Comparison of ENCODE assay signal across 16 cellular contexts in the genomic region with DNA sequence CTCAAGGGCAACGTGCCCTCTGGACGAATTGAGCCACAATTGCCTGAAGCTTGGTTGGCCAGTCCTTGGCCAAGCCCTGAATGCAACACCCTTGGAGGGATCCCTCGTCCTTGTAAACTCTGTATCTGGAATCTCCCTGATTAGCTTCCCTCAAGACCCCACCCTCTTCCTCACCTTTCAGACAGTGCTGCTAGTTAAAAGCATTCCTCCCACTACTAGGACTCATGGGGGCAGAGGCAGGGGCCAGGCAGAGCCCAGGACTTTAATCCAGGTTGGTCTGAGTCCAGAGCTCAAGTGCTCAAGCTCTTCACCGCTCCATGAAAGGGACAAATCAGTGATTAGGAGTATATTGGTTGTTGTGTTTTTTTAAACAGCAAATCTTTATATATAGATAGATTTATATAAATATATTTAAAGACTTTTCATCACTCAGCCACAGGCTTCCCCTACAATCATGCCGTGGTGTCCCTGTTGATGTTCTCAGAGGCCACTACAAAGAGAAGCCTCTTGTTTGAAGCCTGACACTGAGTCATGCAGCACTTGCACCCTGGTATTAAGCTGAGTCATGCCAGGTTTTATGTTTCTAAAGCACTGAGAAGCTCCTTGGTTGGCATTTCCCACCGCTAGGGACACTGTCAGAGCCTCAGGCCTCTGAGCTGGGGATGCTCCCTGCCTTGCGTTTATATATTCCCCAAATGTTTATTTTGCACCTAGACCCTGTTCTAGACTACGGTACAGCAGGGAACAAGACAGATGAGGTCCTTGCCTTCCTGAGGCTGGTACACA. TPM values are rescaled to one million over a fixed set of nuclear protein-coding genes. Genes with fewer than 3 reads are reported as not detected.
DNase-seq lines count a peak whose midpoint lies in the region; ATAC-seq and TF ChIP-seq lines count a peak whose summit lies in the region.
"Had no signal": no experiment of that assay in that cellular context is flagged by ENCODE, and none has a peak within 500 bp of the region (broad histone marks: within the 10 kb centered on the region; RNA-seq: fewer than 3 reads in every experiment).

No MANE protein-coding gene starts in this region.

- peak; percentile 7 for DNase-seq in Ammon's horn (ENCODE audit: low spot score)
- peak; percentile 22 for DNase-seq in HuH-7.5 (ENCODE audit: low spot score)
- DNase-seq in adipocyte (ENCODE audit: low read depth): peak; percentile 62
- DNase-seq in kidney epithelial cell (ENCODE audit: low read depth): peak; percentile 9
- DNase-seq in stimulated activated effector memory CD8-positive, alpha-beta T cell treated with anti-CD3 and anti-CD28 coated beads, Interleukin-12 subunit alpha, Interleukin-12 subunit beta, amount 100 ng/mL, for 72 hours (ENCODE audit: low spot score in 2 of 2): no peak
- no peak for DNase-seq in T1000 (lab: John Stamatoyannopoulos, UW)
- DNase-seq in suprapubic skin (ENCODE audit: low spot score in 2 of 2): no peak
- DNase-seq: activated T-cell treated with anti-CD3 and anti-CD28 coated beads, Interleukin-2, amount 50 U/mL, for 48 hours; hippocampal formation; NCI-H524; pancreas; stimulated activated naive CD4-positive, alpha-beta T cell had no signal

- H3K27ac ChIP-seq in suprapubic skin: no peak overlapping the region
- H3K27ac ChIP-seq: ascending aorta; BLaER1 treated with 17β-estradiol and CSF1 and Interleukin-3, amounts not matched to agents 10 nM and 100 nM; pancreas had no signal

- no peaks in the 10 kb centered on the region for H3K36me3 Mint-ChIP-seq in stimulated activated effector memory CD8-positive, alpha-beta T cell treated with anti-CD3 and anti-CD28 coated beads, Interleukin-12 subunit alpha, Interleukin-12 subunit beta, amount 100 ng/mL, for 72 hours

- H3K9me3 ChIP-seq in adipocyte (ENCODE audit: control insufficient read depth, low read length) (peaks cover 12% of the 10 kb centered on the region), suprapubic skin (no peaks in the 10 kb centered on the region)
- H3K9me3 ChIP-seq: ascending aorta, pancreas had no signal

- H3K9ac ChIP-seq in adipocyte (ENCODE audit: low read length): no peak overlapping the region
- H3K9ac ChIP-seq: BLaER1 treated with 17β-estradiol and CSF1 and Interleukin-3, amounts not matched to agents 10 nM and 100 nM had no signal

- H3K36me3 ChIP-seq in adipocyte (ENCODE audit: control insufficient read depth, insufficient read depth, low read length, severe bottlenecking) (no peaks in the 10 kb centered on the region), kidney epithelial cell (ENCODE audit: control insufficient read depth, insufficient read depth, low read length) (no peaks in the 10 kb centered on the region), suprapubic skin (no peaks in the 10 kb centered on the region)
- H3K36me3 ChIP-seq: ascending aorta; BLaER1 treated with 17β-estradiol and CSF1 and Interleukin-3, amounts not matched to agents 10 nM and 100 nM; pancreas had no signal

- 78% methylated on average over 8 of the region's 8 CpGs for WGBS in suprapubic skin

- peaks cover 35% of the 10 kb centered on the region for H3K27me3 ChIP-seq in adipocyte (replicated peaks; ENCODE audit: control insufficient read depth, insufficient read depth, low read length)
- no peaks in the 10 kb centered on the region for H3K27me3 ChIP-seq in kidney epithelial cell (ENCODE audit: control insufficient read depth, insufficient read depth, low read length)
- H3K27me3 ChIP-seq in suprapubic skin: peaks cover 13% of the 10 kb centered on the region
- H3K27me3 ChIP-seq: ascending aorta; BLaER1 treated with 17β-estradiol and CSF1 and Interleukin-3, amounts not matched to agents 10 nM and 100 nM; pancreas had no signal

- TF ChIP-seq CTCF in kidney epithelial cell (IDR thresholded peaks at IDR 0.05; ENCODE audit: insufficient read depth, low read length, poor library complexity, severe bottlenecking) (no peak), suprapubic skin (IDR thresholded peaks at IDR 0.05) (no peak)

- TF ChIP-seq POLR2A in suprapubic skin (IDR thresholded peaks at IDR 0.05): no peak

- no peaks in the 10 kb centered on the region for H3K4me1 Mint-ChIP-seq in stimulated activated effector memory CD8-positive, alpha-beta T cell treated with anti-CD3 and anti-CD28 coated beads, Interleukin-12 subunit alpha, Interleukin-12 subunit beta, amount 100 ng/mL, for 72 hours

- no peak overlapping the region for H3K27ac Mint-ChIP-seq in stimulated activated effector memory CD8-positive, alpha-beta T cell treated with anti-CD3 and anti-CD28 coated beads, Interleukin-12 subunit alpha, Interleukin-12 subunit beta, amount 100 ng/mL, for 72 hours

- peaks cover 2% of the 10 kb centered on the region for H3K9me3 Mint-ChIP-seq in stimulated activated effector memory CD8-positive, alpha-beta T cell treated with anti-CD3 and anti-CD28 coated beads, Interleukin-12 subunit alpha, Interleukin-12 subunit beta, amount 100 ng/mL, for 72 hours

- no peak for ATAC-seq in stimulated activated effector memory CD8-positive, alpha-beta T cell treated with anti-CD3 and anti-CD28 coated beads, Interleukin-12 subunit alpha, Interleukin-12 subunit beta, amount 100 ng/mL, for 72 hours
- ATAC-seq in HG03469 (IDR thresholded peaks at IDR 0.05; ENCODE audit: unreplicated experiment): no peak
- ATAC-seq: activated CD4-positive, CD25-positive, alpha-beta regulatory T cell treated with anti-CD3 and anti-CD28 coated beads, Interleukin-2, amount 50 U/mL, for 24 hours; pancreas had no signal

- TF ChIP-seq EP300 in suprapubic skin (IDR thresholded peaks at IDR 0.05): no peak

- no peak overlapping the region for H3K4me3 Mint-ChIP-seq in stimulated activated effector memory CD8-positive, alpha-beta T cell treated with anti-CD3 and anti-CD28 coated beads, Interleukin-12 subunit alpha, Interleukin-12 subunit beta, amount 100 ng/mL, for 72 hours

- H3K4me1 ChIP-seq in adipocyte (ENCODE audit: control insufficient read depth, insufficient read depth, low read length): peaks cover 8% of the 10 kb centered on the region
- peaks cover 9% of the 10 kb centered on the region for H3K4me1 ChIP-seq in suprapubic skin
- H3K4me1 ChIP-seq: pancreas had no signal

- H3K4me3 ChIP-seq in adipocyte (ENCODE audit: low read length) (no peak overlapping the region), kidney epithelial cell (ENCODE audit: low read depth, low read length) (no peak overlapping the region), suprapubic skin (no peak overlapping the region)
- H3K4me3 ChIP-seq: ascending aorta; BLaER1 treated with 17β-estradiol and CSF1 and Interleukin-3, amounts not matched to agents 10 nM and 100 nM; pancreas had no signal

RNA-seq across cellular contexts. Expression of a gene that starts 53.8 kb away (rescaled TPM):
- not detected in 2 replicates for total RNA-seq in kidney epithelial cell
- 1 to 10 TPM in 1 of 4 donors, not detected in 3; 1.6 TPM for total RNA-seq in suprapubic skin
- total RNA-seq: ascending aorta had no signal

Comparison
In these comparisons a context has a peak if more than half of its experiments do, and no peak if none do; other contexts are left out.
1. DNase-seq: peak in Ammon's horn (single experiment), HuH-7.5 (single experiment), adipocyte (single experiment) and kidney epithelial cell (single experiment); none in stimulated activated effector memory CD8-positive, alpha-beta T cell treated with anti-CD3 and anti-CD28 coated beads, Interleukin-12 subunit alpha, Interleukin-12 subunit beta, amount 100 ng/mL, for 72 hours (0 of 2), T1000 (single experiment) and suprapubic skin (0 of 2).